Comparison of ENCODE assay signal across 1 cellular context in the genomic region with DNA sequence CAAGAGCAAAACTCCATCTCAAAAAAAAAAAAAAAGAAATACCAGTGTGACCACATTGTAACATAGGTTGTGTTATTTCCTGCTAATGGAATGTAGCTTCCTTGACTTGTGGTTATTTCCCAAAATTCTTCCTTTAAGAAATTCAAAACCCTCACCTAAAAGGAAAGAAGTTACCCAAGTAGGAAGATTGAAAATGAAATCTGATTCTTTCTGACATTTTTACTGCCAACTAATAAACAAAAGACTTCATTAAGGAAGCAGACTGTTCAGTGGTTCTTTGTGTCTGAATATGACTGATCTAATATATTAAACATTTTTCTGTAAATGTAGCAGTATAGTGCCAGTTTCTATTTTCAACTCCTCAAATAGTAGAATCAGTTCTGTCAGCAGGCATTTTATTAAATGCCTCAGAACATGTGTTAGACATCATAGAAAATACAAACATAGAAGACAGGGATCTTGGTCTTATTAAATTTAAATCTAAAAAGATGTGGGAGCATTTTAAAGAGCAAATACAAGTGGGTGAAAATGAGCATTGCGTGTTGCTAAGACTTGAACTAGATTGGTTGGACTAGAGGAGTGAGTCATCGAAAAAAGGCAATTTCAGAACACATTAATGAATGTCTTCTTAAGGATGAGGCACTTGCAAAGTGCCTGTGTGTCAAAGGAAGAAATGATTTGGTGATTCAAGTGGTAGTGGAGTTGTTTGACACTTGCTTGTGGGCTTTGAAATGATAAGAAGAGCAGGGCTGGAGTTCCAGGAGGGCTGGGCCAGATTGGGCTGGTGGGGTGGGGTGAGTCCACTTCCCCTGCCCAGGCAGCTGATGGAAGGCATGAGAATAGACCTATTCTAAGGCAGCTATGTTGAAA.
A peak's percentile ranks its signal among the peaks of the same experiment; 100 is the strongest.
TF ChIP-seq lines count a peak whose summit lies in the region.

No MANE protein-coding gene starts in this region.

TF ChIP-seq in endothelial cell of umbilical vein, 7 proteins besides CTCF, POLR2A, EP300 and RAD21:
- no peak for TF ChIP-seq MYC (IDR thresholded peaks at IDR 0.05; ENCODE audit: low read depth, low read length)
- TF ChIP-seq POLR2AphosphoS5 (IDR thresholded peaks at IDR 0.05; ENCODE audit: insufficient read depth, low read depth, low read length), result no peak
- TF ChIP-seq, protein P1, sequence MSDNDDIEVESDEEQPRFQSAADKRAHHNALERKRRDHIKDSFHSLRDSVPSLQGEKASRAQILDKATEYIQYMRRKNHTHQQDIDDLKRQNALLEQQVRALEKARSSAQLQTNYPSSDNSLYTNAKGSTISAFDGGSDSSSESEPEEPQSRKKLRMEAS (IDR thresholded peaks at IDR 0.05; ENCODE audit: insufficient read depth, insufficient read length), result no peak
- peak; percentile 11 for TF ChIP-seq FOS (IDR thresholded peaks at IDR 0.05; ENCODE audit: borderline replicate concordance, insufficient read depth, low read length)
- TF ChIP-seq EZH2 (IDR thresholded peaks at IDR 0.05; ENCODE audit: borderline replicate concordance, low read depth, low read length, severe bottlenecking), result no peak
- TF ChIP-seq JUN (IDR thresholded peaks at IDR 0.05; ENCODE audit: borderline replicate concordance, insufficient read depth, insufficient read length, low read depth), result no peak
- no peak for TF ChIP-seq GATA2 (IDR thresholded peaks at IDR 0.05; ENCODE audit: insufficient read depth, insufficient read length, low read depth, low read length)
